ENCODE assay signal across 11 cellular contexts in genomic region chr4:77579406-77580076, GRCh38. TPM values are rescaled to one million over a fixed set of nuclear protein-coding genes. Genes with fewer than 3 reads are reported as not detected.
A peak's percentile ranks its signal among the peaks of the same experiment; 100 is the strongest.
DNase-seq lines count a peak whose midpoint lies in the region; ATAC-seq, FAIRE-seq and TF ChIP-seq lines count a peak whose summit lies in the region.
"Had no signal": no experiment of that assay in that cellular context is flagged by ENCODE, and none has a peak within 500 bp of the region (broad histone marks: within the 10 kb centered on the region; RNA-seq: fewer than 3 reads in every experiment).

No MANE protein-coding gene starts in this region.

- no peak for FAIRE-seq in HTR-8/SVneo (lab: Jason Lieb, UNC)

- ATAC-seq in body of pancreas (peak; percentile 45), GM19467 (IDR thresholded peaks at IDR 0.05; ENCODE audit: unreplicated experiment) (no peak)

- H3K36me3 ChIP-seq in body of pancreas (replicated peaks in 1 of 2; ENCODE audit: insufficient read depth in 1 of 2, low read depth in 2 of 2) = no peaks in the 10 kb centered on the region
- no peaks in the 10 kb centered on the region for H3K36me3 ChIP-seq in mesodermal cell (ENCODE audit: control insufficient read depth, insufficient read depth, low read length)

- H3K4me1 ChIP-seq in body of pancreas (peaks cover 8% of the 10 kb centered on the region), mesodermal cell (ENCODE audit: control insufficient read depth, insufficient read depth, low read length, poor library complexity, severe bottlenecking) (peaks cover 7% of the 10 kb centered on the region)

- WGBS in body of pancreas, 2 donors = 45 to 52% methylated on average over 2 of the region's 2 CpGs
- WGBS in mesodermal cell (ENCODE audit: insufficient coverage in 2 of 2), 2 experiments = 100% methylated on average over 2 of the region's 2 CpGs; no CpG with 5 or more reads in 1 of the 2 experiments

- no peaks in the 10 kb centered on the region for H3K27me3 ChIP-seq in body of pancreas

- DNase-seq in AG10803 (ENCODE audit: low read depth) (peak; percentile 89), HTR-8/SVneo (ENCODE audit: insufficient read length, low spot score) (peak; percentile 60), body of pancreas (no peak), NCI-H2171 (lab: John Stamatoyannopoulos, UW) (no peak), NCI-H69 (lab: John Stamatoyannopoulos, UW) (no peak)
- no peak for DNase-seq in NK-92 treated with Interleukin-12 subunit alpha and Interleukin-12 subunit beta, amount 100 ng/mL, for 24 hours (lab: John Stamatoyannopoulos, UW)
- DNase-seq: GF-D8, NCI-H187 treated with DMSO at 0.1 percent for 48 hours had no signal

- intact Hi-C loops in body of pancreas (cut with DNase I) = no loop called here

- no peak for TF ChIP-seq POLR2A in body of pancreas (IDR thresholded peaks at IDR 0.05)

- TF ChIP-seq CTCF in AG10803 (conservative IDR thresholded peaks at IDR 0.05; ENCODE audit: low read length) (no peak), body of pancreas (IDR thresholded peaks at IDR 0.05) (no peak)

- no peak overlapping the region for H3K27ac ChIP-seq in body of pancreas
- peak overlapping the region; percentile 13 for H3K27ac ChIP-seq in mesodermal cell (ENCODE audit: low read depth, low read length, severe bottlenecking)

- H3K9me3 ChIP-seq in body of pancreas (no peaks in the 10 kb centered on the region), mesodermal cell (ENCODE audit: control insufficient read depth, low read length) (no peaks in the 10 kb centered on the region)

- H3K4me3 ChIP-seq in AG10803 (ENCODE audit: low read length) (no peak overlapping the region), body of pancreas (no peak overlapping the region), mesodermal cell (ENCODE audit: extremely low read depth, insufficient read depth, low read length, poor library complexity, severe bottlenecking) (no peak overlapping the region)

RNA-seq across cellular contexts. Expression of gene CXCL13, which starts 26.1 kb away (rescaled TPM):
- total RNA-seq in body of pancreas = not detected
- polyA plus RNA-seq in mesodermal cell (2013, experiment 1 of 2) = not detected
- polyA plus RNA-seq in mesodermal cell (2013, experiment 2 of 2) = not detected
- total RNA-seq: mesothelial cell of epicardium had no signal

Comparison
In these comparisons a context has a peak if more than half of its experiments do, and no peak if none do; other contexts are left out.
1. DNase-seq: peak in AG10803 (single experiment) and HTR-8/SVneo (single experiment); none in body of pancreas (0 of 4), NCI-H2171 (single experiment), NK-92 treated with Interleukin-12 subunit alpha and Interleukin-12 subunit beta, amount 100 ng/mL, for 24 hours (single experiment) and NCI-H69 (single experiment).